In genomic region chr10:112374724-112375541, GRCh38 we compare ENCODE assay signal across 8 cellular contexts. TPM values are rescaled to one million over a fixed set of nuclear protein-coding genes. Genes with fewer than 3 reads are reported as not detected.
DNase-seq lines count a peak whose midpoint lies in the region; ATAC-seq and TF ChIP-seq lines count a peak whose summit lies in the region.

No MANE protein-coding gene starts in this region.

- DNase-seq in DMS53 treated with DMSO at 0.1 percent for 48 hours (lab: John Stamatoyannopoulos, UW; ENCODE audit: unreplicated experiment), result peak; percentile 16
- DNase-seq in HL-60 (ENCODE audit: low read depth in 1 of 2, low spot score in 1 of 2), result peak in 1 of 2 experiments; percentile 52
- DNase-seq in activated T-helper 1 cell treated with anti-CD3 and anti-CD28 coated beads, Interleukin-12 subunit alpha, Interleukin-12 subunit beta, Interleukin-2, Interleukin-4 antibody, amounts not matched to agents 30 ng/mL and 10 ng/mL and 1 ng/mL, durations not matched to agents 14 hours and 24 hours and 36 hours (ENCODE audit: low spot score), result peak; percentile 7
- DNase-seq in left lung, result no peak
- no peak for DNase-seq in D341Med (ENCODE audit: low spot score)
- no peak for DNase-seq in middle frontal gyrus (ENCODE audit: extremely low spot score, low spot score)
- no peak for DNase-seq in pons (ENCODE audit: low spot score)

- ATAC-seq in GM19455 (IDR thresholded peaks at IDR 0.05; ENCODE audit: unreplicated experiment), result peak; percentile 41
- peak; percentile 34 for ATAC-seq in left lung

- H3K27ac ChIP-seq in HL-60 (replicated peaks) (peak overlapping the region; percentile 91), left lung (peak overlapping the region; percentile 85 to 93)

- peaks cover 43% of the 10 kb centered on the region for H3K4me1 Mint-ChIP-seq in activated T-helper 1 cell treated with anti-CD3 and anti-CD28 coated beads, Interleukin-12 subunit alpha, Interleukin-12 subunit beta, Interleukin-2, Interleukin-4 antibody, amounts not matched to agents 30 ng/mL and 10 ng/mL and 1 ng/mL, durations not matched to agents 14 hours and 24 hours and 36 hours (ENCODE audit: low read depth)

- H3K27ac Mint-ChIP-seq in activated T-helper 1 cell treated with anti-CD3 and anti-CD28 coated beads, Interleukin-12 subunit alpha, Interleukin-12 subunit beta, Interleukin-2, Interleukin-4 antibody, amounts not matched to agents 30 ng/mL and 10 ng/mL and 1 ng/mL, durations not matched to agents 14 hours and 24 hours and 36 hours, result peak overlapping the region; percentile 100

- peaks cover 11 to 60% of the 10 kb centered on the region in 2 donors for H3K4me1 ChIP-seq in left lung

- H3K4me3 Mint-ChIP-seq in activated T-helper 1 cell treated with anti-CD3 and anti-CD28 coated beads, Interleukin-12 subunit alpha, Interleukin-12 subunit beta, Interleukin-2, Interleukin-4 antibody, amounts not matched to agents 30 ng/mL and 10 ng/mL and 1 ng/mL, durations not matched to agents 14 hours and 24 hours and 36 hours, result peak overlapping the region; percentile 100

- H3K27me3 Mint-ChIP-seq in activated T-helper 1 cell treated with anti-CD3 and anti-CD28 coated beads, Interleukin-12 subunit alpha, Interleukin-12 subunit beta, Interleukin-2, Interleukin-4 antibody, amounts not matched to agents 30 ng/mL and 10 ng/mL and 1 ng/mL, durations not matched to agents 14 hours and 24 hours and 36 hours (ENCODE audit: insufficient read depth), result no peaks in the 10 kb centered on the region

- H3K4me3 ChIP-seq in HL-60 (replicated peaks; ENCODE audit: insufficient read depth, low read length) (no peak overlapping the region), left lung (peak overlapping the region; percentile 33 to 70)

- H3K27me3 ChIP-seq in HL-60 (ENCODE audit: insufficient read depth, poor library complexity, severe bottlenecking) (no peaks in the 10 kb centered on the region), left lung (no peaks in the 10 kb centered on the region)

- intact Hi-C loops in activated T-helper 1 cell treated with anti-CD3 and anti-CD28 coated beads, Interleukin-12 subunit alpha, Interleukin-12 subunit beta, Interleukin-2, Interleukin-4 antibody, amounts not matched to agents 30 ng/mL and 10 ng/mL and 1 ng/mL, durations not matched to agents 14 hours and 24 hours and 36 hours (cut with micrococcal nuclease), result loop anchor here (1.0 to 5.0 kb wide), 3 partner anchors 60 to 193 kb away; partner anchors contain the start of genes GPAM and VTI1A
- intact Hi-C loops in left lung (cut with DNase I), result no loop called here

- TF ChIP-seq CTCF in HL-60 (IDR thresholded peaks at IDR 0.05; ENCODE audit: insufficient read depth, low read length) (no peak), left lung (IDR thresholded peaks at IDR 0.05) (no peak)

- H3K36me3 ChIP-seq in left lung, result no peaks in the 10 kb centered on the region

- H3K9me3 Mint-ChIP-seq in activated T-helper 1 cell treated with anti-CD3 and anti-CD28 coated beads, Interleukin-12 subunit alpha, Interleukin-12 subunit beta, Interleukin-2, Interleukin-4 antibody, amounts not matched to agents 30 ng/mL and 10 ng/mL and 1 ng/mL, durations not matched to agents 14 hours and 24 hours and 36 hours, result no peaks in the 10 kb centered on the region

- peaks cover 10% of the 10 kb centered on the region for H3K36me3 Mint-ChIP-seq in activated T-helper 1 cell treated with anti-CD3 and anti-CD28 coated beads, Interleukin-12 subunit alpha, Interleukin-12 subunit beta, Interleukin-2, Interleukin-4 antibody, amounts not matched to agents 30 ng/mL and 10 ng/mL and 1 ng/mL, durations not matched to agents 14 hours and 24 hours and 36 hours (ENCODE audit: low read depth)

- H3K9me3 ChIP-seq in left lung, result no peaks in the 10 kb centered on the region

RNA-seq across cellular contexts. Expression of gene ACSL5, which starts 1.0 kb away (rescaled TPM):
- 46.7 and 50.7 TPM in 2 replicates for total RNA-seq in activated T-helper 1 cell treated with anti-CD3 and anti-CD28 coated beads, Interleukin-12 subunit alpha, Interleukin-12 subunit beta, Interleukin-2, Interleukin-4 antibody, amounts not matched to agents 30 ng/mL and 10 ng/mL and 1 ng/mL, durations not matched to agents 14 hours and 24 hours and 36 hours
- total RNA-seq in left lung, result 10 to 100 TPM; 68.0 to 82.5 TPM

Comparison
In these comparisons a context has a peak if more than half of its experiments do, and no peak if none do; other contexts are left out.
1. DNase-seq: peak in DMS53 treated with DMSO at 0.1 percent for 48 hours (single experiment) and activated T-helper 1 cell treated with anti-CD3 and anti-CD28 coated beads, Interleukin-12 subunit alpha, Interleukin-12 subunit beta, Interleukin-2, Interleukin-4 antibody, amounts not matched to agents 30 ng/mL and 10 ng/mL and 1 ng/mL, durations not matched to agents 14 hours and 24 hours and 36 hours (single experiment); none in left lung (0 of 2), D341Med (single experiment), middle frontal gyrus (single experiment) and pons (single experiment).